Comparison of ENCODE assay signal across 18 cellular contexts in the genomic region with DNA sequence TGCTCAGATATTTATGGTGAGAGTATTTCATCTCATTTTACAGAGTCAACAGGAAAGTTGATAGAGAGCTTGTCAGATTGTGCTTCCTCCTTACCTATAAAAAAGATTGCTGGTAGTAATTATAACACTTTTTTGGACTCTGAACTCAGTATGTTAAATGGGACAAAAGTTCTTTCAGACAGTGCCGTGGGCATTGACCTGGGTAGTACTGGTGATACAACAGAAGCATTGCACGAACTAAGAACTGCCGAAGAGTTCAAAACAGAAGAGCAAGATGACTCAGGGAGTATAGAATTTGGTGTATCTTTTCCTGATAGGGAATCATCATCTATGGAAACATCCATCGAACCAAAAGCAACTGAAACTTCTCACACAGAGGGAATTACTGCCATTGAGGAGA. TPM values are rescaled to one million over a fixed set of nuclear protein-coding genes. Genes with fewer than 3 reads are reported as not detected.
A peak's percentile ranks its signal among the peaks of the same experiment; 100 is the strongest.
DNase-seq lines count a peak whose midpoint lies in the region; ATAC-seq, FAIRE-seq and TF ChIP-seq lines count a peak whose summit lies in the region.
"Had no signal": no experiment of that assay in that cellular context is flagged by ENCODE, and none has a peak within 500 bp of the region (broad histone marks: within the 10 kb centered on the region; RNA-seq: fewer than 3 reads in every experiment).

No MANE protein-coding gene starts in this region.

- DNase-seq in H54 (ENCODE audit: insufficient read length, low spot score) (no peak), brain microvascular endothelial cell (peak; percentile 20), mucosa of descending colon (peak in 1 of 3 donors; percentile 37), transverse colon (peak; percentile 26), coronary artery (ENCODE audit: low spot score) (no peak)
- DNase-seq in stimulated activated CD4-positive, alpha-beta T cell treated with anti-CD3 and anti-CD28 coated beads, Interleukin-15, amount 100 ng/mL, for 24 hours, result no peak
- no peak for DNase-seq in activated CD8-positive, alpha-beta memory T cell treated with anti-CD3 and anti-CD28 coated beads, Interleukin-2, amount 50 U/mL, for 4 hours
- DNase-seq: 8988T; CD4-positive, alpha-beta memory T cell; DMS153; DMS79; GDM1; GOT3; H9 had no signal

- intact Hi-C loops in mucosa of descending colon (cut with DNase I, micrococcal nuclease), result no loop called here
- intact Hi-C loops in transverse colon (cut with DNase I; ENCODE audit: low total_unique reads), result no loop called here

- H3K27me3 ChIP-seq in brain microvascular endothelial cell (replicated peaks), result no peaks in the 10 kb centered on the region
- H3K27me3 ChIP-seq in transverse colon, result no peaks in the 10 kb centered on the region
- H3K27me3 ChIP-seq: BLaER1 had no signal

- in situ Hi-C loops in brain microvascular endothelial cell (cut with HindIII; ENCODE audit: low pct_ligation_motif_present, low sequenced_read_pairs) (no loop called here), transverse colon (cut with MboI; ENCODE audit: low pct_ligation_motif_present in 1 of 4, low pct_unique_long_range_greater_than_20kb in 1 of 4, low sequenced_read_pairs in 3 of 4) (no loop called here)

- H3K9me3 ChIP-seq in mucosa of descending colon (no peaks in the 10 kb centered on the region), transverse colon (no peaks in the 10 kb centered on the region)
- H3K9me3 ChIP-seq: BLaER1 had no signal

- TF ChIP-seq EP300 in transverse colon (IDR thresholded peaks at IDR 0.05; ENCODE audit: low read depth), result no peak

- 33 to 47% methylated on average over 1 to 4 of the region's 4 CpGs for WGBS in transverse colon (ENCODE audit: low coverage in 1 of 2), 2 donors

- FAIRE-seq in H54 (lab: Jason Lieb, UNC), result peak; percentile 53
- FAIRE-seq: GM18507, HepG2 had no signal

- H3K4me1 ChIP-seq in mucosa of descending colon (ENCODE audit: low read depth) (no peaks in the 10 kb centered on the region), transverse colon (peaks cover 0 to 7% (median 0%) of the 10 kb centered on the region in 4 donors)
- H3K4me1 ChIP-seq: BLaER1 had no signal

- peak overlapping the region; percentile 14 for H3K27ac ChIP-seq in brain microvascular endothelial cell
- H3K27ac ChIP-seq in transverse colon, result no peak overlapping the region
- no peak overlapping the region for H3K27ac ChIP-seq in coronary artery
- H3K27ac ChIP-seq: BLaER1 had no signal

- TF ChIP-seq CTCF in brain microvascular endothelial cell (IDR thresholded peaks at IDR 0.05; ENCODE audit: low read depth, low read length, missing control alignments) (no peak), mucosa of descending colon (IDR thresholded peaks at IDR 0.05) (no peak), transverse colon (IDR thresholded peaks at IDR 0.05) (no peak), coronary artery (IDR thresholded peaks at IDR 0.05) (no peak)

- peak; percentile 94 for ATAC-seq in mucosa of descending colon
- ATAC-seq: HepG2 had no signal

- TF ChIP-seq POLR2A in H54 (IDR thresholded peaks at IDR 0.05; ENCODE audit: low read depth, low read length), result no peak
- TF ChIP-seq POLR2A in transverse colon (IDR thresholded peaks at IDR 0.05), result no peak

- H3K36me3 ChIP-seq in brain microvascular endothelial cell (replicated peaks) (no peaks in the 10 kb centered on the region), mucosa of descending colon (ENCODE audit: low read depth) (no peaks in the 10 kb centered on the region), transverse colon (peaks cover 0 to 9% (median 0%) of the 10 kb centered on the region in 4 donors)

- no peak overlapping the region for H3K4me3 ChIP-seq in brain microvascular endothelial cell (ENCODE audit: low read depth, low read length)
- H3K4me3 ChIP-seq in mucosa of descending colon, result no peak overlapping the region
- H3K4me3 ChIP-seq in transverse colon, result no peak overlapping the region
- no peak overlapping the region for H3K4me3 ChIP-seq in coronary artery
- H3K4me3 ChIP-seq: BLaER1 had no signal

RNA-seq across cellular contexts. Expression of gene LOXL4, which starts 58.6 kb away (rescaled TPM):
- total RNA-seq in mucosa of descending colon (1 to 10 TPM in 1 of 3 donors, under 1 TPM in 2; 0.58 to 7.8 (median 0.58) TPM), transverse colon (1 to 10 TPM; 1.9 to 6.4 (median 2.8) TPM)
- total RNA-seq: A673; CD4-positive, alpha-beta memory T cell had no signal

Comparison
In these comparisons a context has a peak if more than half of its experiments do, and no peak if none do; other contexts are left out.
1. DNase-seq: peak in brain microvascular endothelial cell (single experiment) and transverse colon (single experiment); none in H54 (single experiment), coronary artery (single experiment), stimulated activated CD4-positive, alpha-beta T cell treated with anti-CD3 and anti-CD28 coated beads, Interleukin-15, amount 100 ng/mL, for 24 hours (single experiment) and activated CD8-positive, alpha-beta memory T cell treated with anti-CD3 and anti-CD28 coated beads, Interleukin-2, amount 50 U/mL, for 4 hours (single experiment).